In the genomic region with DNA sequence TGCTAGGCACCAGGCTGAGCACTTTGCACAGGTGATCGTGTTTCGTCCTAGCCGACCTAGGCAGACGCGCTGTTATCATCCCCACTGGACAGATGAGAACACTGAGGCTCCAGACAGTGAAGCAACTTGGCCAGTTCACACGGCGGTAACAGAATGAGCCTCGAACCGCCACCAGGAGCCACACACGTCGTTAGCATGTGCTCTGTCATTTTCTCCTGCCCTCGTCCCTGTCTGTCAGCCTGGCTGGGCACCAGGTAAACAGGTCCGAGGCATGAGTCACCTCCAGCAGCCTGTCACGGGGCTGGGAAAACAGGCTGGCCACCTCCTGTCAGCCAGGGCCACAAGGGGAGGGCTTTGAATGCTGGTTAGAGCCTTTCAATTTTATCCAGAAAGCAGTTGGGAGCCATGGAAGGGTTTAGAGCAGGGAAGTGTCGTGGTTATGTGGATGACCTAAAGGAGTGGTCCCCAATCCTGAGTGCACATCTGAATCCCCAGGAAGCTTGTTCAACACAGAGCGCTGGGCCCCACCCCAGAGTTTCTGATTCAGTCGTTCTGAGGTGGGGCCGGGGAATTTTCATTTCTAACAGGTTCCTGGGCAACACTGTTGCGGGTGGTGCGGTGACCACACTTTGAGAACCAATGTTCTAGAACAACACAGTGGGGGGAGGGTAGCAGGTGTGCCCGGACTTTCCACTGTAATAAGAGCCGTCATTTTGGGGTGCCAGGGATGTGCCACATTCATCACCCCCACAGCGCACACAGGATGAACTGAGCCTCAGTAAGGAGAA, we compare ENCODE assay signal across 9 cellular contexts. TPM values are rescaled to one million over a fixed set of nuclear protein-coding genes. Genes with fewer than 3 reads are reported as not detected.
DNase-seq lines count a peak whose midpoint lies in the region; ATAC-seq and TF ChIP-seq lines count a peak whose summit lies in the region.
"Had no signal": no experiment of that assay in that cellular context is flagged by ENCODE, and none has a peak within 500 bp of the region (broad histone marks: within the 10 kb centered on the region; RNA-seq: fewer than 3 reads in every experiment).

No MANE protein-coding gene starts in this region.

- no peak overlapping the region for H3K4me3 ChIP-seq in right lobe of liver
- no peak overlapping the region for H3K4me3 ChIP-seq in thyroid gland (replicated peaks in 1 of 3)

- intact Hi-C loops in MCF 10A (cut with micrococcal nuclease), result loop anchor here (5.0 kb wide), 2 partner anchors 171 to 201 kb away; no protein-coding TSS in a partner anchor
- intact Hi-C loops in right lobe of liver (cut with DNase I), result no loop called here
- intact Hi-C loops in thyroid gland (cut with DNase I), result no loop called here

- H3K9me3 ChIP-seq in right lobe of liver (no peaks in the 10 kb centered on the region), thyroid gland (no peaks in the 10 kb centered on the region)

- no peaks in the 10 kb centered on the region for H3K27me3 Mint-ChIP-seq in MCF 10A (ENCODE audit: insufficient read depth, unreplicated experiment)

- TF ChIP-seq POLR2A in right lobe of liver (IDR thresholded peaks at IDR 0.05) (no peak), thyroid gland (IDR thresholded peaks at IDR 0.05) (no peak)

- H3K36me3 Mint-ChIP-seq in MCF 10A (ENCODE audit: insufficient read depth, unreplicated experiment), result peaks cover 13% of the 10 kb centered on the region

- POLR2A ChIA-PET in MCF 10A (lab: Yijun Ruan, JAX), result interaction anchor here (0.8 to 5.2 kb wide), 10 partner anchors 10 to 326 kb away, joined by 3 to 287 read pairs (median 11); partner anchors contain the start of gene DUSP1

- ATAC-seq in right lobe of liver (peak; percentile 70 to 89 (median 82)), HG03196 (IDR thresholded peaks at IDR 0.05; ENCODE audit: unreplicated experiment) (no peak), GM21723 (IDR thresholded peaks at IDR 0.05; ENCODE audit: unreplicated experiment) (no peak)

- peak overlapping the region; percentile 99 for H3K27ac Mint-ChIP-seq in MCF 10A (ENCODE audit: low read depth, unreplicated experiment)

- TF ChIP-seq CTCF in MCF 10A (IDR thresholded peaks at IDR 0.05; ENCODE audit: unreplicated experiment), result no peak
- peak in 2 of 4 donors; percentile 4 to 16 for TF ChIP-seq CTCF in right lobe of liver (IDR thresholded peaks at IDR 0.05)
- TF ChIP-seq CTCF in thyroid gland (IDR thresholded peaks at IDR 0.05), result no peak

- CTCF ChIA-PET in MCF 10A (lab: Yijun Ruan, JAX), result interaction anchor here (0.6 to 4.3 kb wide), 9 partner anchors 9 to 553 kb away, joined by 3 to 51 read pairs (median 21); partner anchors contain the start of genes DUSP1 and RPL26L1

- DNase-seq in HPDE6-E6E7 (ENCODE audit: extremely low spot score) (peak; percentile 90), MCF 10A (ENCODE audit: unreplicated experiment) (peak; percentile 89), right lobe of liver (peak; percentile 81 to 87 (median 87)), thyroid gland (peak; percentile 34 to 64)
- DNase-seq in activated CD8-positive, alpha-beta memory T cell treated with anti-CD3 and anti-CD28 coated beads for 24 hours, result no peak
- DNase-seq: NCI-H1105 treated with DMSO at 0.1 percent for 48 hours, Right ventricle myocardium superior had no signal

- TSS peak; percentile 41 for BruUV-seq in MCF 10A (replicated peaks; lab: Mats Ljungman, UMichigan)

- H3K27ac ChIP-seq in right lobe of liver (peak overlapping the region in 2 of 3 donors; percentile 2 to 21), thyroid gland (peak overlapping the region in 2 of 3 donors; percentile 80 to 83)

- no peaks in the 10 kb centered on the region for H3K27me3 ChIP-seq in right lobe of liver
- no peaks in the 10 kb centered on the region for H3K27me3 ChIP-seq in thyroid gland

- H3K4me1 ChIP-seq in right lobe of liver (peaks cover 0 to 16% (median 5%) of the 10 kb centered on the region in 4 donors), thyroid gland (peaks cover 4 to 44% of the 10 kb centered on the region in 2 donors)

- H3K9me3 Mint-ChIP-seq in MCF 10A (ENCODE audit: unreplicated experiment), result no peaks in the 10 kb centered on the region

- peaks cover 44% of the 10 kb centered on the region for H3K4me1 Mint-ChIP-seq in MCF 10A (ENCODE audit: insufficient read depth, unreplicated experiment)

- 77% methylated on average over 5 of the region's 23 CpGs for WGBS in right lobe of liver (ENCODE audit: insufficient coverage, low coverage, low lambda C conversion rate, missing lambda C conversion rate)
- 80 to 82% methylated on average over 15 to 23 of the region's 23 CpGs for WGBS in thyroid gland, 2 donors

- H3K36me3 ChIP-seq in right lobe of liver (no peaks in the 10 kb centered on the region), thyroid gland (no peaks in the 10 kb centered on the region)

- H3K4me3 Mint-ChIP-seq in MCF 10A (ENCODE audit: unreplicated experiment), result peak overlapping the region; percentile 57

RNA-seq across cellular contexts. Expression of gene DUSP1, which starts 39.5 kb away (rescaled TPM):
- total RNA-seq in MCF 10A (2022) (594 and 611 TPM in 2 replicates), right lobe of liver (100 to 1,000 TPM; 106 to 407 (median 232) TPM), thyroid gland (1,000 to 10,000 TPM in 1 of 4 donors, 100 to 1,000 TPM in 3; 613 to 1,025 (median 690) TPM)

Comparison
In these comparisons a context has a peak if more than half of its experiments do, and no peak if none do; other contexts are left out.
1. ATAC-seq: peak in right lobe of liver (4 of 4); none in HG03196 (single experiment) and GM21723 (single experiment).